Comparison of ENCODE assay signal across 17 cellular contexts in the genomic region with DNA sequence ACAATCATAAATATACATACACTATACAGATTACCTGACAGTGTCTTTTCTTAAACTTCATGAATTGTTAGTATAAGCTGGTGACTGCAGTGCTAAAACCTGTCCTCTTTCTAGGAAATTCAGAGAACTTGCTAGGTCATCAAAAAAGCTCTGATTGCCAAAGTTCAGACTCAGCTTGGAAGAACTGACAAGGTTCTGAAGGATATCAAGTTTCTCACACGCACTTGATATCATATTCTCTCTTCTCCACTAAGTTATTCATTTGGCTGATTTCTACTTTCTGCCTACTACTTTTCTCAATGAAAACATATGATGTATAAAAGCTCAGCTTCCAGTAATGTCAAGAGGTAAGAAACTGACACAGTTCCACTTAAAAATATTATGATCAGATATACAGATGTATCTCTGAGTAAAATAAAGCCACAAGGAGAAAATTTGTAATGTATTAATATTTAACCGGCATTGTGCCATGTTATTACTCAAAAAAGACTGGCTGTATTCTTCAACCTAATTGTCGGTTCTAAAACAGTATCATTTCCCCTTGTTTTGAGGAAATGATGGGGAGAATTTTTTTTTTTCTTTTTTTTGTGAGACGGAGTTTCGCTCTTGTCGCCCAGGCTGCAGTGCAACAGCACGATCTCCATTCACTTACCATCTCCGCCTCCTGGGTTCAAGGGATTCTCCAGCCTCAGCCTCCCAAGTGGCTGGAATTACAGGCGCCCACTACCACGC. TPM values are rescaled to one million over a fixed set of nuclear protein-coding genes. Genes with fewer than 3 reads are reported as not detected.
DNase-seq lines count a peak whose midpoint lies in the region; ATAC-seq, FAIRE-seq and TF ChIP-seq lines count a peak whose summit lies in the region.
"Had no signal": no experiment of that assay in that cellular context is flagged by ENCODE, and none has a peak within 500 bp of the region (broad histone marks: within the 10 kb centered on the region; RNA-seq: fewer than 3 reads in every experiment).

No MANE protein-coding gene starts in this region.

- no peaks in the 10 kb centered on the region for H3K9me1 ChIP-seq in K562 (ENCODE audit: control insufficient read depth, insufficient read depth, low read length)

- no peak for TF ChIP-seq RAD21 in K562 (CRISPR knock-in tag; conservative IDR thresholded peaks at IDR 0.05 in 1 of 2, IDR thresholded peaks at IDR 0.05 in 1 of 2)

- H3K4me1 ChIP-seq in K562 (replicated peaks in 1 of 2; ENCODE audit: control insufficient read depth in 2 of 2, insufficient read depth in 2 of 2, low read length in 2 of 2), result peaks cover 0 to 9% of the 10 kb centered on the region in 2 experiments; a peak in 2 of 5 replicates

- peaks cover 4% of the 10 kb centered on the region for H3K36me3 Mint-ChIP-seq in nephron (ENCODE audit: low read depth)

- H4K20me1 ChIP-seq in K562 (replicated peaks; ENCODE audit: control insufficient read depth, insufficient read depth, low read length), result no peaks in the 10 kb centered on the region; the same call in 1 of the 2 replicates

- peak; percentile 3 for DNase-seq in GM04503 (ENCODE audit: low read depth)
- DNase-seq in MV-4-11 (lab: John Stamatoyannopoulos, UW), result peak; percentile 86
- no peak for DNase-seq in K562 (ENCODE audit: extremely low read depth in 1 of 4, low spot score in 3 of 4)
- no peak for DNase-seq in stimulated activated naive CD8-positive, alpha-beta T cell treated with anti-CD3 and anti-CD28 coated beads, Interleukin-15, Interleukin-2, amounts not matched to agents 100 U/mL and 50 U/mL, for 24 hours
- DNase-seq in SHP77 treated with DMSO at 0.1 percent for 48 hours (lab: John Stamatoyannopoulos, UW), result no peak
- no peak for DNase-seq in amniotic stem cell (lab: John Stamatoyannopoulos, UW)
- DNase-seq: DMS79; KG1; NCI-H82; stimulated activated CD4-positive, alpha-beta T cell treated with anti-CD3 and anti-CD28 coated beads, Interleukin-2, amount 100 ng/mL, for 48 hours; stomach had no signal

- ATAC-seq in K562, result no peak
- ATAC-seq in stimulated activated naive CD8-positive, alpha-beta T cell treated with anti-CD3 and anti-CD28 coated beads, Interleukin-15, Interleukin-2, amounts not matched to agents 100 U/mL and 50 U/mL, for 24 hours, result no peak
- no peak for ATAC-seq in GM21360 (IDR thresholded peaks at IDR 0.05; ENCODE audit: unreplicated experiment)

- no peak overlapping the region for H3K9ac ChIP-seq in K562 (ENCODE audit: insufficient read depth in 1 of 2, low read depth in 2 of 2, low read length in 2 of 2)
- H3K9ac ChIP-seq: parathyroid adenoma had no signal

- no peaks in the 10 kb centered on the region for H3K27me3 Mint-ChIP-seq in nephron (ENCODE audit: low read depth)

- peaks cover 13 to 16% of the 10 kb centered on the region in 2 experiments for H3K27me3 ChIP-seq in K562 (ENCODE audit: control insufficient read depth in 2 of 2, insufficient read depth in 2 of 2, low read length in 2 of 2)
- H3K27me3 ChIP-seq: stomach had no signal

- H2AFZ ChIP-seq in K562 (ENCODE audit: low read depth, low read length), result no peak overlapping the region
- H2AFZ ChIP-seq: parathyroid adenoma had no signal

- H3K27ac Mint-ChIP-seq in nephron, result peak overlapping the region in 1 of 3 experiments; percentile 69

- CTCF ChIA-PET in K562 (lab: Yijun Ruan, JAX; ENCODE audit: low intra/inter-chr PET ratio), result no interaction called here

- TF ChIP-seq CTCF in K562 (IDR thresholded peaks at IDR 0.05 in 2 of 3, conservative IDR thresholded peaks at IDR 0.05 in 1 of 3; ENCODE audit: insufficient read depth in 2 of 3, low read depth in 1 of 3, low read length in 3 of 3) (no peak), nephron (IDR thresholded peaks at IDR 0.05; ENCODE audit: unreplicated experiment in 3 of 3) (no peak)

- FAIRE-seq in K562 (lab: Jason Lieb, UNC), result no peak
- FAIRE-seq: astrocyte, endothelial cell of umbilical vein, GM18507 had no signal

- TF ChIP-seq EP300 in K562 (IDR thresholded peaks at IDR 0.05; ENCODE audit: low read length), result no peak

- H3K4me3 ChIP-seq in K562, result no peak overlapping the region
- H3K4me3 ChIP-seq: stomach had no signal

- no TSS peak for BruUV-seq in K562 (replicated peaks; lab: Mats Ljungman, UMichigan)

- WGBS in K562 (ENCODE audit: insufficient coverage, low coverage, missing lambda C conversion rate), result 9% methylated on average over 10 of the region's 10 CpGs

- intact Hi-C loops in K562 (cut with micrococcal nuclease), result no loop called here

- no peak for TF ChIP-seq POLR2A in K562 (conservative IDR thresholded peaks at IDR 0.05)

- peaks cover 20% of the 10 kb centered on the region for H3K4me1 Mint-ChIP-seq in nephron

- H3K9me3 Mint-ChIP-seq in nephron, result no peaks in the 10 kb centered on the region

- no peak overlapping the region for H3K4me2 ChIP-seq in K562 (ENCODE audit: insufficient read depth, low read length)

- in situ Hi-C loops in K562 (cut with MboI), result no loop called here

- H3K27ac ChIP-seq in K562 (ENCODE audit: extremely low read depth, low read depth, low read length), result no peak overlapping the region
- H3K27ac ChIP-seq: parathyroid adenoma, stomach had no signal

- H3K4me3 Mint-ChIP-seq in nephron, result peak overlapping the region; percentile 59 to 80 (median 71)

- no peaks in the 10 kb centered on the region for H3K36me3 ChIP-seq in K562 (ENCODE audit: control insufficient read depth, insufficient read depth, low read length)
- H3K36me3 ChIP-seq: stomach had no signal

- H3K9me3 ChIP-seq in K562 (replicated peaks; ENCODE audit: control insufficient read depth, insufficient read depth, low read depth, low read length), result no peaks in the 10 kb centered on the region
- H3K9me3 ChIP-seq: stomach had no signal

- H3K79me2 ChIP-seq in K562 (ENCODE audit: control insufficient read depth, insufficient read depth, low read length), result no peaks in the 10 kb centered on the region
- H3K79me2 ChIP-seq: parathyroid adenoma had no signal

- POLR2A ChIA-PET in K562 (lab: Yijun Ruan, JAX), result interaction anchor here (0.6 kb wide), 1 partner anchor 414 kb away, joined by 3 read pairs; no protein-coding TSS in a partner anchor

TF ChIP-seq in K562, 482 proteins besides CTCF, POLR2A, EP300 and RAD21:
- peak; percentile 81 for TF ChIP-seq ZNF316 (IDR thresholded peaks at IDR 0.05)
- TF ChIP-seq C11orf30 (IDR thresholded peaks at IDR 0.05; ENCODE audit: low read depth), result peak; percentile 61
- TF ChIP-seq MAFK (IDR thresholded peaks at IDR 0.05; ENCODE audit: low read length), result peak; percentile 47; the same call in 1 of the 2 replicates
- no peak for TF ChIP-seq ZBTB7A (IDR thresholded peaks at IDR 0.05; ENCODE audit: borderline replicate concordance, control insufficient read depth, low read depth, low read length)
- peak; percentile 60 for TF ChIP-seq MAFG (tag; conservative IDR thresholded peaks at IDR 0.05)
- TF ChIP-seq KHSRP (IDR thresholded peaks at IDR 0.05), result no peak
- TF ChIP-seq MAFF (IDR thresholded peaks at IDR 0.05; ENCODE audit: low read length), result peak; percentile 54; the same call in 1 of the 2 replicates
TF ChIP-seq in K562: peak in this region for 5.

RNA-seq across cellular contexts. Expression of a gene that starts 2.4 kb away (rescaled TPM):
- total RNA-seq in K562 (2011; cell fraction: chromatin; rRNA removed; ENCODE audit: low replicate concordance), result not detected in 2 replicates
- not detected in 2 replicates for total RNA-seq in K562 (2011; cell fraction: nucleolus; rRNA removed)
- not detected in 2 replicates for total RNA-seq in K562 (2011; cell fraction: nucleoplasm; rRNA removed)
- total RNA-seq in K562 (2014; rRNA removed) (not detected in 2 replicates), K562 (2014; rRNA removed; fragmentation: Illumina TruSeq; extraction: Trizol) (not detected in 2 replicates), K562 (2015; rRNA removed; fragmentation: Illumina TruSeq; extraction: Trizol) (not detected in 2 replicates), K562 (2021) (0.34 and 0.49 TPM in 2 replicates)
- polyA plus RNA-seq in K562 (2011; rRNA removed) (not detected in 2 replicates), K562 (2014; fragmentation: Illumina TruSeq; extraction: Trizol) (not detected in 2 replicates), K562 (2014; fragmentation: Nextera tagmentation; extraction: Ambion mirVana) (not detected), K562 (2014; rRNA removed) (0.40 TPM in 1 of 2 replicates, not detected in the other)
- polyA plus RNA-seq in K562 (2011; cell fraction: cytosol; rRNA removed), result not detected in 2 replicates
- not detected in 2 replicates for polyA plus RNA-seq in K562 (2011; cell fraction: nucleus; rRNA removed)
- not detected in 2 replicates for polyA plus RNA-seq in K562 (2012)
- not detected in 2 replicates for polyA minus RNA-seq in K562 (2011; rRNA and poly(A)+ RNA removed)
- not detected in 2 replicates for polyA minus RNA-seq in K562 (2011; cell fraction: cytosol; rRNA and poly(A)+ RNA removed)
- polyA minus RNA-seq in K562 (2011; cell fraction: nucleus; rRNA and poly(A)+ RNA removed), result 0.11 TPM in 1 of 2 replicates, not detected in the other

RNA-seq across cellular contexts. Expression of a gene that starts 31.3 kb away (rescaled TPM):
- 4.0 and 10.4 TPM in 2 replicates for total RNA-seq in K562 (2011; cell fraction: chromatin; rRNA removed; ENCODE audit: low replicate concordance)
- total RNA-seq in K562 (2011; cell fraction: nucleolus; rRNA removed), result 4.2 and 4.5 TPM in 2 replicates
- total RNA-seq in K562 (2011; cell fraction: nucleoplasm; rRNA removed), result 7.3 and 9.0 TPM in 2 replicates
- total RNA-seq in K562 (2014; rRNA removed) (5.8 and 6.4 TPM in 2 replicates), K562 (2014; rRNA removed; fragmentation: Illumina TruSeq; extraction: Trizol) (7.6 and 10.3 TPM in 2 replicates), K562 (2015; rRNA removed; fragmentation: Illumina TruSeq; extraction: Trizol) (4.7 and 4.8 TPM in 2 replicates), K562 (2021) (7.4 and 8.1 TPM in 2 replicates)
- polyA plus RNA-seq in K562 (2011; rRNA removed) (6.3 and 7.4 TPM in 2 replicates), K562 (2014; fragmentation: Illumina TruSeq; extraction: Trizol) (5.1 and 5.3 TPM in 2 replicates), K562 (2014; fragmentation: Nextera tagmentation; extraction: Ambion mirVana) (1 to 10 TPM; 5.7 to 6.7 TPM), K562 (2014; rRNA removed) (5.3 and 8.4 TPM in 2 replicates)
- 1.7 and 5.8 TPM in 2 replicates for polyA plus RNA-seq in K562 (2011; cell fraction: cytosol; rRNA removed)
- 2.5 and 3.7 TPM in 2 replicates for polyA plus RNA-seq in K562 (2011; cell fraction: nucleus; rRNA removed)
- polyA plus RNA-seq in K562 (2012), result 8.6 and 8.9 TPM in 2 replicates
- 4.4 and 6.5 TPM in 2 replicates for polyA minus RNA-seq in K562 (2011; rRNA and poly(A)+ RNA removed)
- 1.9 and 2.3 TPM in 2 replicates for polyA minus RNA-seq in K562 (2011; cell fraction: cytosol; rRNA and poly(A)+ RNA removed)
- polyA minus RNA-seq in K562 (2011; cell fraction: nucleus; rRNA and poly(A)+ RNA removed), result 3.2 and 5.0 TPM in 2 replicates

Comparison
In these comparisons a context has a peak if more than half of its experiments do, and no peak if none do; other contexts are left out.
1. DNase-seq: peak in GM04503 (single experiment) and MV-4-11 (single experiment); none in K562 (0 of 4), stimulated activated naive CD8-positive, alpha-beta T cell treated with anti-CD3 and anti-CD28 coated beads, Interleukin-15, Interleukin-2, amounts not matched to agents 100 U/mL and 50 U/mL, for 24 hours (single experiment), SHP77 treated with DMSO at 0.1 percent for 48 hours (single experiment) and amniotic stem cell (single experiment).